ENCODE assay signal across 8 cellular contexts in genomic region chr3:138941259-138941885, GRCh38. TPM values are rescaled to one million over a fixed set of nuclear protein-coding genes. Genes with fewer than 3 reads are reported as not detected.
DNase-seq lines count a peak whose midpoint lies in the region; ATAC-seq and TF ChIP-seq lines count a peak whose summit lies in the region.

No MANE protein-coding gene starts in this region.

- no peaks in the 10 kb centered on the region for H3K4me1 ChIP-seq in OCI-LY7 (ENCODE audit: insufficient read depth, low read length, poor library complexity, severe bottlenecking)
- H3K4me1 ChIP-seq in upper lobe of left lung: peaks cover 56 to 65% (median 60%) of the 10 kb centered on the region in 4 donors

- no peak for TF ChIP-seq EP300 in upper lobe of left lung (IDR thresholded peaks at IDR 0.05)

- CTCF ChIA-PET in OCI-LY7 (lab: Charles Lee; ENCODE audit: unreplicated experiment): no interaction called here

- POLR2A ChIA-PET in OCI-LY7 (lab: Charles Lee): no interaction called here

- H3K27ac ChIP-seq in OCI-LY7 (ENCODE audit: low read depth, low read length, poor library complexity, severe bottlenecking): no peak overlapping the region
- no peak overlapping the region for H3K27ac ChIP-seq in upper lobe of left lung

- no peak for TF ChIP-seq POLR2A in upper lobe of left lung (IDR thresholded peaks at IDR 0.05)

- H4K20me1 ChIP-seq in OCI-LY7 (ENCODE audit: insufficient read depth, low read length): no peaks in the 10 kb centered on the region

- no peak overlapping the region for H3K4me3 ChIP-seq in GM06990 (replicated peaks; ENCODE audit: low read depth, low read length)
- no peak overlapping the region for H3K4me3 ChIP-seq in OCI-LY7 (ENCODE audit: low read depth, low read length, poor library complexity, severe bottlenecking)
- H3K4me3 ChIP-seq in upper lobe of left lung: no peak overlapping the region

- WGBS in upper lobe of left lung, 2 donors: 37 to 51% methylated on average over 6 to 7 of the region's 7 CpGs

- intact Hi-C loops in OCI-LY7 (cut with micrococcal nuclease; ENCODE audit: unreplicated experiment): loop anchor here (1.0 kb wide), 1 partner anchor 388 kb away; no protein-coding TSS in a partner anchor

- no peak overlapping the region for H3K4me2 ChIP-seq in OCI-LY7 (ENCODE audit: low read length)

- no peak overlapping the region for H2AFZ ChIP-seq in OCI-LY7 (ENCODE audit: low read length)

- no peaks in the 10 kb centered on the region for H3K9me2 ChIP-seq in OCI-LY7 (ENCODE audit: insufficient read depth, low read length)

- H3K36me3 ChIP-seq in GM06990 (ENCODE audit: control insufficient read depth, insufficient read depth, low read length) (no peaks in the 10 kb centered on the region), OCI-LY7 (ENCODE audit: insufficient read depth, low read length) (no peaks in the 10 kb centered on the region), upper lobe of left lung (no peaks in the 10 kb centered on the region)

- BruUV-seq in OCI-LY7 (replicated peaks; lab: Mats Ljungman, UMichigan): no TSS peak

- no peaks in the 10 kb centered on the region for H3K9me3 ChIP-seq in OCI-LY7 (ENCODE audit: low read length)
- H3K9me3 ChIP-seq in upper lobe of left lung: no peaks in the 10 kb centered on the region

- DNase-seq in AG08396 (ENCODE audit: low spot score): peak; percentile 71
- DNase-seq in GM06990 (ENCODE audit: extremely low read depth, insufficient read length): no peak
- peak; percentile 27 for DNase-seq in OCI-LY7 (ENCODE audit: low spot score)
- DNase-seq in fibroblast of gingiva (ENCODE audit: low read depth): peak; percentile 20
- DNase-seq in upper lobe of left lung: peak in 1 of 2 donors; percentile 36
- DNase-seq in NCI-H1436 (lab: John Stamatoyannopoulos, UW): no peak

- H3K79me2 ChIP-seq in OCI-LY7 (ENCODE audit: insufficient read depth, low read depth, low read length): no peaks in the 10 kb centered on the region

- ATAC-seq in upper lobe of left lung (ENCODE audit: low FRiP score in 2 of 2): no peak
- no peak for ATAC-seq in GM21390 (IDR thresholded peaks at IDR 0.05; ENCODE audit: unreplicated experiment)
- ATAC-seq in GM18502 (IDR thresholded peaks at IDR 0.05; ENCODE audit: poor library complexity, unreplicated experiment): no peak

- peaks cover 6% of the 10 kb centered on the region for H3K27me3 ChIP-seq in GM06990 (replicated peaks; ENCODE audit: control insufficient read depth, insufficient read depth, low read length)
- H3K27me3 ChIP-seq in upper lobe of left lung: peaks cover 2 to 99% (median 68%) of the 10 kb centered on the region in 4 donors

- TF ChIP-seq CTCF in GM06990 (IDR thresholded peaks at IDR 0.05; ENCODE audit: insufficient read depth, low read length, poor library complexity, severe bottlenecking) (peak; percentile 78), OCI-LY7 (conservative IDR thresholded peaks at IDR 0.05; ENCODE audit: low read length) (peak; percentile 75), upper lobe of left lung (IDR thresholded peaks at IDR 0.05) (peak in 4 of 6 experiments; percentile 11 to 20 (median 16))

RNA-seq across cellular contexts. Expression of gene FOXL2, which starts 5.6 kb away (rescaled TPM):
- total RNA-seq in OCI-LY7 (2014; rRNA removed; shearing (Covaris generic)): not detected in 2 replicates
- not detected in 2 replicates for total RNA-seq in OCI-LY7 (2022)
- under 1 TPM in 2 of 6 donors, not detected in 4; 0.06 to 0.07 TPM for total RNA-seq in upper lobe of left lung

RNA-seq across cellular contexts. Expression of gene FOXL2NB, which starts 5.6 kb away (rescaled TPM):
- total RNA-seq in OCI-LY7 (2014; rRNA removed; shearing (Covaris generic)): not detected in 2 replicates
- total RNA-seq in OCI-LY7 (2022) (not detected in 2 replicates), upper lobe of left lung (under 1 TPM in 1 of 6 donors, not detected in 5; 0.07 TPM)

Comparison
In these comparisons a context has a peak if more than half of its experiments do, and no peak if none do; other contexts are left out.
1. DNase-seq: peak in AG08396 (single experiment), OCI-LY7 (single experiment) and fibroblast of gingiva (single experiment); none in GM06990 (single experiment) and NCI-H1436 (single experiment).
2. CTCF ChIP-seq: peak in every context shown above with its lines; median percentile 78 in GM06990; 75 in OCI-LY7; 16 in upper lobe of left lung.